In genomic region chr2:144010096-144010495, GRCh38 we compare ENCODE assay signal across 27 cellular contexts.
"Had no signal": no experiment of that assay in that cellular context is flagged by ENCODE, and none has a peak within 500 bp of the region (broad histone marks: within the 10 kb centered on the region; RNA-seq: fewer than 3 reads in every experiment).

No MANE protein-coding gene starts in this region.

- H3K27ac Mint-ChIP-seq: activated CD4-positive, alpha-beta memory T cell treated with anti-CD3 and anti-CD28 coated beads, Interleukin-2, amount 10 ng/mL, durations not matched to agents 7 days and 5 days; activated CD4-positive, alpha-beta T cell treated with anti-CD3 and anti-CD28 coated beads, Interleukin-2, amount 10 ng/mL, durations not matched to agents 7 days and 5 days; activated naive CD4-positive, alpha-beta T cell treated with anti-CD3 and anti-CD28 coated beads, Interleukin-2, amount 50 U/mL, for 72 hours; activated naive CD8-positive, alpha-beta T cell treated with anti-CD3 and anti-CD28 coated beads, Interleukin-2, amount 10 ng/mL, durations not matched to agents 7 days and 5 days; activated T-cell treated with anti-CD3 and anti-CD28 coated beads, Interleukin-2, amount 50 U/mL, for 24 hours; activated T-cell treated with anti-CD3 and anti-CD28 coated beads, Interleukin-2, amount 50 U/mL, for 72 hours; brain had no signal

- H3K4me1 ChIP-seq: ascending aorta, esophagus muscularis mucosa, gastroesophageal sphincter had no signal

- H3K4me3 ChIP-seq: ascending aorta, esophagus muscularis mucosa, gastroesophageal sphincter, heart right ventricle had no signal

- H3K36me3 ChIP-seq: esophagus muscularis mucosa, gastroesophageal sphincter had no signal

- H3K4me3 Mint-ChIP-seq: activated CD4-positive, alpha-beta memory T cell treated with anti-CD3 and anti-CD28 coated beads, Interleukin-2, amount 10 ng/mL, durations not matched to agents 7 days and 5 days; activated CD4-positive, alpha-beta T cell treated with anti-CD3 and anti-CD28 coated beads, Interleukin-2, amount 10 ng/mL, durations not matched to agents 7 days and 5 days; activated naive CD8-positive, alpha-beta T cell treated with anti-CD3 and anti-CD28 coated beads, Interleukin-2, amount 10 ng/mL, durations not matched to agents 7 days and 5 days; activated T-cell treated with anti-CD3 and anti-CD28 coated beads, Interleukin-2, amount 50 U/mL, for 24 hours; activated T-cell treated with anti-CD3 and anti-CD28 coated beads, Interleukin-2, amount 50 U/mL, for 72 hours; brain had no signal

- DNase-seq: activated CD4-positive, alpha-beta memory T cell treated with anti-CD3 and anti-CD28 coated beads, Interleukin-2, amount 10 ng/mL, durations not matched to agents 7 days and 5 days; activated CD4-positive, alpha-beta T cell treated with anti-CD3 and anti-CD28 coated beads for 4 hours; activated CD4-positive, alpha-beta T cell treated with anti-CD3 and anti-CD28 coated beads, Interleukin-2, amount 10 ng/mL, durations not matched to agents 7 days and 5 days; activated CD4-positive, alpha-beta T cell treated with anti-CD3 and anti-CD28 coated beads, Interleukin-2, amount 50 U/mL, for 4 hours; activated CD4-positive, CD25-positive, alpha-beta regulatory T cell; activated CD4-positive, CD25-positive, alpha-beta regulatory T cell treated with anti-CD3 and anti-CD28 coated beads, Interleukin-2, amount 50 U/mL, for 72 hours; activated CD8-positive, alpha-beta memory T cell treated with anti-CD3 and anti-CD28 coated beads, Interleukin-2, amount 50 U/mL, for 48 hours; activated gamma-delta T cell treated with Interleukin-2 at 50 U/mL for 16 hours; activated naive CD4-positive, alpha-beta T cell treated with Interleukin-2 at 50 U/mL for 16 hours; activated naive CD8-positive, alpha-beta T cell treated with anti-CD3 and anti-CD28 coated beads, Interleukin-2, amount 10 ng/mL, durations not matched to agents 7 days and 5 days; activated T-cell treated with anti-CD3 and anti-CD28 coated beads for 4 hours; activated T-cell treated with anti-CD3 and anti-CD28 coated beads, Interleukin-2, amount 50 U/mL, for 24 hours; activated T-cell treated with anti-CD3 and anti-CD28 coated beads, Interleukin-2, amount 50 U/mL, for 72 hours; caudate nucleus; effector CD8-positive, alpha-beta T cell; erythroblast; foreskin melanocyte; heart right ventricle; T-helper 2 cell had no signal

- H3K36me3 Mint-ChIP-seq: activated naive CD4-positive, alpha-beta T cell treated with anti-CD3 and anti-CD28 coated beads, Interleukin-2, amount 50 U/mL, for 72 hours; brain had no signal

- H3K27me3 ChIP-seq: ascending aorta, esophagus muscularis mucosa, gastroesophageal sphincter, heart right ventricle had no signal

- H3K27me3 Mint-ChIP-seq: activated CD4-positive, alpha-beta memory T cell treated with anti-CD3 and anti-CD28 coated beads, Interleukin-2, amount 10 ng/mL, durations not matched to agents 7 days and 5 days; activated CD4-positive, alpha-beta T cell treated with anti-CD3 and anti-CD28 coated beads, Interleukin-2, amount 10 ng/mL, durations not matched to agents 7 days and 5 days; activated naive CD8-positive, alpha-beta T cell treated with anti-CD3 and anti-CD28 coated beads, Interleukin-2, amount 10 ng/mL, durations not matched to agents 7 days and 5 days; activated T-cell treated with anti-CD3 and anti-CD28 coated beads, Interleukin-2, amount 50 U/mL, for 24 hours; brain had no signal

- H3K9me3 Mint-ChIP-seq: activated CD4-positive, alpha-beta memory T cell treated with anti-CD3 and anti-CD28 coated beads, Interleukin-2, amount 10 ng/mL, durations not matched to agents 7 days and 5 days; activated CD4-positive, alpha-beta T cell treated with anti-CD3 and anti-CD28 coated beads, Interleukin-2, amount 10 ng/mL, durations not matched to agents 7 days and 5 days; activated naive CD4-positive, alpha-beta T cell treated with anti-CD3 and anti-CD28 coated beads, Interleukin-2, amount 50 U/mL, for 72 hours; activated naive CD8-positive, alpha-beta T cell treated with anti-CD3 and anti-CD28 coated beads, Interleukin-2, amount 10 ng/mL, durations not matched to agents 7 days and 5 days; activated T-cell treated with anti-CD3 and anti-CD28 coated beads, Interleukin-2, amount 50 U/mL, for 24 hours; activated T-cell treated with anti-CD3 and anti-CD28 coated beads, Interleukin-2, amount 50 U/mL, for 72 hours; brain had no signal

- H3K27ac ChIP-seq: ascending aorta, esophagus muscularis mucosa, gastroesophageal sphincter, heart right ventricle had no signal

- H3K4me1 Mint-ChIP-seq: activated CD4-positive, alpha-beta memory T cell treated with anti-CD3 and anti-CD28 coated beads, Interleukin-2, amount 10 ng/mL, durations not matched to agents 7 days and 5 days; activated CD4-positive, alpha-beta T cell treated with anti-CD3 and anti-CD28 coated beads, Interleukin-2, amount 10 ng/mL, durations not matched to agents 7 days and 5 days had no signal

- ATAC-seq: activated naive CD4-positive, alpha-beta T cell treated with anti-CD3 and anti-CD28 coated beads, Interleukin-2, amount 50 U/mL, for 72 hours; activated T-cell treated with anti-CD3 and anti-CD28 coated beads, Interleukin-2, amount 50 U/mL, for 72 hours; gastroesophageal sphincter; heart right ventricle had no signal

- FAIRE-seq: colon, endometrium, endothelial cell of umbilical vein had no signal
